Comparison of ENCODE assay signal across 17 cellular contexts in the genomic region with DNA sequence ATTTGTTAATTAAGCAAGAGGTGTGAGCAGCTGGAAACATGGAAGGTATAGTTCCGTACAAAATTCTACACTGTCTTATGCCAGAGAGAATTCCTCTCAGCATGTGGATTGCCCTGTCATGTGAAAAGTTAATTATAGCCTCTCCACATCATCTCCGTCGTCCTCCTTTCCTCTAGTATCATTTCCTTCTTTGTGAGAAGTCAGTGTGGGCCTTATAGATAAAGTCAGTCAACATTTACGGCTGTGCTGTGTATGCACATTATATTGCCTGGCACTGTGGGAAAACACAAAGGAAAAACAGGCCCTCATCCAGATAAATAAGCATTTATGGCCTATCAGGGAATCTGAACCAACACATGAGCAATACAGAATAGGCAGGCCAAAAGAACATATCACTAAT.
DNase-seq lines count a peak whose midpoint lies in the region; ATAC-seq lines count a peak whose summit lies in the region.
"Had no signal": no experiment of that assay in that cellular context is flagged by ENCODE, and none has a peak within 500 bp of the region (broad histone marks: within the 10 kb centered on the region; RNA-seq: fewer than 3 reads in every experiment).

No MANE protein-coding gene starts in this region.

- ATAC-seq in left colon (peak; percentile 80), GM19023 (IDR thresholded peaks at IDR 0.05; ENCODE audit: unreplicated experiment) (no peak), HG03520 (IDR thresholded peaks at IDR 0.05; ENCODE audit: unreplicated experiment) (no peak)
- ATAC-seq: activated naive CD4-positive, alpha-beta T cell treated with anti-CD3 and anti-CD28 coated beads, Interleukin-2, amount 50 U/mL, for 72 hours; HCT116; natural killer cell treated with Interleukin-12 subunit alpha and Interleukin-12 subunit beta and Interleukin-15 and Interleukin-18, amount 100 ng/mL, for 72 hours; stimulated activated effector memory CD8-positive, alpha-beta T cell treated with anti-CD3 and anti-CD28 coated beads, Interleukin-12 subunit alpha, Interleukin-12 subunit beta, amount 100 ng/mL, for 72 hours had no signal

- intact Hi-C loops in left colon (cut with DNase I, micrococcal nuclease), result no loop called here

- DNase-seq in DMS153 treated with DMSO at 0.1 percent for 48 hours (lab: John Stamatoyannopoulos, UW; ENCODE audit: unreplicated experiment) (peak; percentile 84), NCI-H1417 (lab: John Stamatoyannopoulos, UW) (peak; percentile 49 to 94 (median 69)), NCI-H748 treated with DMSO at 0.1 percent for 48 hours (lab: John Stamatoyannopoulos, UW) (peak; percentile 91), left colon (no peak), foreskin melanocyte (no peak)
- no peak for DNase-seq in effector CD8-positive, alpha-beta T cell (lab: John Stamatoyannopoulos, UW)
- DNase-seq: activated CD4-positive, alpha-beta T cell treated with anti-CD3 and anti-CD28 coated beads, Interleukin-2, amount 10 ng/mL, durations not matched to agents 7 days and 5 days; brain microvascular endothelial cell; dermis blood vessel endothelial cell; NCI-H2171 treated with DMSO at 0.1 percent for 48 hours; thyroid gland had no signal

Comparison
In these comparisons a context has a peak if more than half of its experiments do, and no peak if none do; other contexts are left out.
1. DNase-seq: peak in DMS153 treated with DMSO at 0.1 percent for 48 hours (single experiment), NCI-H1417 (3 of 3) and NCI-H748 treated with DMSO at 0.1 percent for 48 hours (single experiment); none in left colon (0 of 2), foreskin melanocyte (single experiment) and effector CD8-positive, alpha-beta T cell (single experiment).